ENCODE assay signal across 22 cellular contexts in the genomic region with DNA sequence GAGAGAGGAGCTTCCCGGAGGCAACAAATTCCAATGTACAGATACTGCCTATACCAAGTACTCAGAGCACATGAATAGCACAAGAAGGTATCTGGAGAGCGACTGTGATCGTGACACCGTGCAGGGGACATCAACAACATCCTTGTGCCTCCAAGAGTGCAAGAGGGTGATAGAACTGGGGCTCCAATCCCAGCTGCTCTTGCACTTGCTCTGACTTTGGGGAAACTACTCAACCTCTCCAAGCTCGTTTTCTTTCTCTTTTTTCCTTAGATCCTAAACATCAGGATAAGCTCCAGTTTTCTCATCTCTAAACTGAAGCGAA. TPM values are rescaled to one million over a fixed set of nuclear protein-coding genes. Genes with fewer than 3 reads are reported as not detected.
DNase-seq lines count a peak whose midpoint lies in the region; ATAC-seq, FAIRE-seq and TF ChIP-seq lines count a peak whose summit lies in the region.
"Had no signal": no experiment of that assay in that cellular context is flagged by ENCODE, and none has a peak within 500 bp of the region (broad histone marks: within the 10 kb centered on the region; RNA-seq: fewer than 3 reads in every experiment).

No MANE protein-coding gene starts in this region.

- H3K27me3 ChIP-seq in BLaER1 (no peaks in the 10 kb centered on the region), small intestine (ENCODE audit: control insufficient read depth in 2 of 2, insufficient read depth in 2 of 2, low read length in 2 of 2) (no peaks in the 10 kb centered on the region)
- no peaks in the 10 kb centered on the region for H3K27me3 ChIP-seq in CD8-positive, alpha-beta memory T cell (ENCODE audit: insufficient read depth, low read length, poor library complexity, severe bottlenecking)

- H3K9me3 ChIP-seq in BLaER1 (no peaks in the 10 kb centered on the region), OCI-LY7 (ENCODE audit: low read length) (no peaks in the 10 kb centered on the region), small intestine (ENCODE audit: control insufficient read depth, low read depth) (no peaks in the 10 kb centered on the region)
- H3K9me3 ChIP-seq in CD8-positive, alpha-beta memory T cell (ENCODE audit: low read length), result no peaks in the 10 kb centered on the region
- H3K9me3 ChIP-seq: A549 had no signal

- H3K27ac ChIP-seq in BLaER1 (peak overlapping the region; percentile 72), OCI-LY7 (ENCODE audit: low read depth, low read length, poor library complexity, severe bottlenecking) (peak overlapping the region; percentile 29), small intestine (ENCODE audit: low read depth in 1 of 2, low read length in 1 of 2) (no peak overlapping the region)
- no peak overlapping the region for H3K27ac ChIP-seq in CD8-positive, alpha-beta memory T cell (ENCODE audit: low read depth, low read length)
- H3K27ac ChIP-seq: A549, C4-2B, PC-9 had no signal

- peaks cover 20% of the 10 kb centered on the region for H3K4me1 Mint-ChIP-seq in memory B cell
- H3K4me1 Mint-ChIP-seq in CD8-positive, alpha-beta memory T cell, result peaks cover 0 to 2% (median 0%) of the 10 kb centered on the region in 3 donors

- H3K36me3 ChIP-seq in BLaER1 (peaks cover 93% of the 10 kb centered on the region), OCI-LY7 (ENCODE audit: insufficient read depth, low read length) (peaks cover 94% of the 10 kb centered on the region), small intestine (ENCODE audit: control insufficient read depth in 2 of 2, insufficient read depth in 2 of 2, low read length in 2 of 2) (peaks cover 0 to 7% of the 10 kb centered on the region in 2 donors)
- peaks cover 18% of the 10 kb centered on the region for H3K36me3 ChIP-seq in CD8-positive, alpha-beta memory T cell (ENCODE audit: insufficient read depth, low read length)

- H4K20me1 ChIP-seq in BLaER1 (0 out of 2 replicates have a peak, but pooled peaks cover 6% of the 10 kb centered on the region), OCI-LY7 (ENCODE audit: insufficient read depth, low read length) (no peaks in the 10 kb centered on the region)

- H3K4me3 ChIP-seq in BLaER1 (peak overlapping the region; percentile 49), OCI-LY7 (ENCODE audit: low read depth, low read length, poor library complexity, severe bottlenecking) (no peak overlapping the region), small intestine (ENCODE audit: low read depth in 1 of 2, low read length in 2 of 2) (no peak overlapping the region)
- no peak overlapping the region for H3K4me3 ChIP-seq in CD8-positive, alpha-beta memory T cell (ENCODE audit: low read length)
- H3K4me3 ChIP-seq: A549, PC-9 had no signal

- H3K4me3 Mint-ChIP-seq in memory B cell, result peak overlapping the region; percentile 85
- H3K4me3 Mint-ChIP-seq in CD8-positive, alpha-beta memory T cell, result no peak overlapping the region
- H3K4me3 Mint-ChIP-seq: T-cell had no signal

- H3K9me2 ChIP-seq in OCI-LY7 (ENCODE audit: insufficient read depth, low read length), result no peaks in the 10 kb centered on the region

- peak overlapping the region; percentile 14 for H3K27ac Mint-ChIP-seq in memory B cell
- H3K27ac Mint-ChIP-seq in CD8-positive, alpha-beta memory T cell, result peak overlapping the region in 1 of 8 donors; percentile 25
- H3K27ac Mint-ChIP-seq: T-cell had no signal

- TF ChIP-seq CTCF in OCI-LY7 (conservative IDR thresholded peaks at IDR 0.05; ENCODE audit: low read length), result no peak

- POLR2A ChIA-PET in OCI-LY7 (lab: Charles Lee), result interaction anchor here (0.9 to 1.1 kb wide), 4 partner anchors 11 to 24 kb away, joined by 4 to 5 read pairs (median 4); no protein-coding TSS in a partner anchor
- POLR2A ChIA-PET in CD8-positive, alpha-beta memory T cell (lab: Charles Lee), result no interaction called here

- H3K9me3 Mint-ChIP-seq in memory B cell, result no peaks in the 10 kb centered on the region
- no peaks in the 10 kb centered on the region for H3K9me3 Mint-ChIP-seq in CD8-positive, alpha-beta memory T cell
- H3K9me3 Mint-ChIP-seq: T-cell had no signal

- FAIRE-seq in small intestine (lab: Jason Lieb, UNC), result no peak
- FAIRE-seq: A549, G401.6, H1, HTR-8/SVneo had no signal

- peak; percentile 8 for ATAC-seq in GM21723 (IDR thresholded peaks at IDR 0.05; ENCODE audit: unreplicated experiment)
- ATAC-seq in memory B cell (ENCODE audit: low read depth), result peak; percentile 14
- no peak for ATAC-seq in GM19035 (IDR thresholded peaks at IDR 0.05; ENCODE audit: unreplicated experiment)
- ATAC-seq: A549, SK-N-SH treated with all-trans-retinoic acid at 6 μM for 48 hours, T-cell had no signal

- H3K4me1 ChIP-seq in BLaER1, result peaks cover 84% of the 10 kb centered on the region
- H3K4me1 ChIP-seq in OCI-LY7 (ENCODE audit: insufficient read depth, low read length, poor library complexity, severe bottlenecking), result peaks cover 25% of the 10 kb centered on the region
- no peaks in the 10 kb centered on the region for H3K4me1 ChIP-seq in CD8-positive, alpha-beta memory T cell (ENCODE audit: insufficient read depth, low read length)
- H3K4me1 ChIP-seq in small intestine (ENCODE audit: control insufficient read depth in 2 of 2, insufficient read depth in 1 of 2, low read depth in 1 of 2, low read length in 1 of 2), result no peaks in the 10 kb centered on the region
- H3K4me1 ChIP-seq: A549 had no signal

- peaks cover 3% of the 10 kb centered on the region; the same call in 1 of the 2 replicates for H3K79me2 ChIP-seq in OCI-LY7 (ENCODE audit: insufficient read depth, low read depth, low read length)

- H3K4me2 ChIP-seq in BLaER1 (peak overlapping the region; percentile 89), OCI-LY7 (ENCODE audit: low read length) (peak overlapping the region; percentile 51)
- H3K4me2 ChIP-seq: A549, PC-9 had no signal

- peak overlapping the region; percentile 64; the same call in 1 of the 2 replicates for H3K9ac ChIP-seq in BLaER1

- WGBS in small intestine, 3 donors, result 86 to 99% (median 90%) methylated on average over 6 of the region's 6 CpGs

- no TSS peak for BruUV-seq in OCI-LY7 (replicated peaks; lab: Mats Ljungman, UMichigan)

- H3K36me3 Mint-ChIP-seq in memory B cell, result peaks cover 20% of the 10 kb centered on the region
- H3K36me3 Mint-ChIP-seq in CD8-positive, alpha-beta memory T cell, result peaks cover 3 to 71% (median 24%) of the 10 kb centered on the region in 3 donors

- no peak overlapping the region for H2AFZ ChIP-seq in OCI-LY7 (ENCODE audit: low read length)
- H2AFZ ChIP-seq: PC-9 had no signal

- CTCF ChIA-PET in OCI-LY7 (lab: Charles Lee; ENCODE audit: unreplicated experiment), result interaction anchor here (0.8 kb wide), 1 partner anchor 11 kb away, joined by 3 read pairs; no protein-coding TSS in a partner anchor
- CTCF ChIA-PET in CD8-positive, alpha-beta memory T cell (lab: Charles Lee), result no interaction called here

- intact Hi-C loops in OCI-LY7 (cut with micrococcal nuclease; ENCODE audit: unreplicated experiment), result no loop called here

- H3K27me3 Mint-ChIP-seq in memory B cell, result no peaks in the 10 kb centered on the region
- H3K27me3 Mint-ChIP-seq in CD8-positive, alpha-beta memory T cell, result no peaks in the 10 kb centered on the region
- H3K27me3 Mint-ChIP-seq: T-cell had no signal

- DNase-seq in OCI-LY7 (ENCODE audit: low spot score), result no peak
- DNase-seq in memory B cell (ENCODE audit: low spot score in 2 of 2), result no peak
- DNase-seq in CD8-positive, alpha-beta memory T cell, result no peak
- DNase-seq in small intestine, result no peak
- no peak for DNase-seq in AG20443 (ENCODE audit: low spot score)
- DNase-seq: DMS79 treated with DMSO at 0.1 percent for 48 hours, IMR-90, NCI-H1694 treated with DMSO at 0.1 percent for 48 hours, NCI-H345, NCI-H524 treated with DMSO at 0.1 percent for 48 hours, PC-9, SIG-M5, T-cell had no signal

RNA-seq across cellular contexts. Expression of gene RFC2, which starts 12.1 kb away (rescaled TPM):
- total RNA-seq in OCI-LY7 (2014; rRNA removed; shearing (Covaris generic)), result 71.3 and 77.4 TPM in 2 replicates
- total RNA-seq in OCI-LY7 (2022), result 77.8 and 79.2 TPM in 2 replicates
- total RNA-seq in CD8-positive, alpha-beta memory T cell, result 10 to 100 TPM; 88.9 to 99.4 TPM
- polyA plus RNA-seq in CD8-positive, alpha-beta memory T cell, result 24.8 TPM
- 10 to 100 TPM in 2 of 3 donors, 1 to 10 TPM in 1; 5.4 to 27.1 (median 12.2) TPM for polyA plus RNA-seq in small intestine

RNA-seq across cellular contexts. Expression of gene LAT2, which starts 32.3 kb away (rescaled TPM):
- 41.1 and 48.3 TPM in 2 replicates for total RNA-seq in OCI-LY7 (2014; rRNA removed; shearing (Covaris generic))
- 79.1 and 93.8 TPM in 2 replicates for total RNA-seq in OCI-LY7 (2022)
- total RNA-seq in CD8-positive, alpha-beta memory T cell, result 1 to 10 TPM; 1.9 to 2.8 TPM
- 6.5 TPM for polyA plus RNA-seq in CD8-positive, alpha-beta memory T cell
- 1 to 10 TPM; 2.9 to 5.9 (median 5.8) TPM for polyA plus RNA-seq in small intestine

RNA-seq across cellular contexts. Expression of gene CLIP2, which starts 47.1 kb away (rescaled TPM):
- 3.6 and 4.2 TPM in 2 replicates for total RNA-seq in OCI-LY7 (2014; rRNA removed; shearing (Covaris generic))
- total RNA-seq in OCI-LY7 (2022), result 6.3 and 7.2 TPM in 2 replicates
- 1 to 10 TPM; 2.4 to 2.9 TPM for total RNA-seq in CD8-positive, alpha-beta memory T cell
- 0.94 TPM for polyA plus RNA-seq in CD8-positive, alpha-beta memory T cell
- polyA plus RNA-seq in small intestine, result 10 to 100 TPM; 11.3 to 25.9 (median 12.5) TPM

Comparison
In these comparisons a context has a peak if more than half of its experiments do, and no peak if none do; other contexts are left out.
1. H3K27ac ChIP-seq: peak in BLaER1 (single experiment) and OCI-LY7 (single experiment); none in CD8-positive, alpha-beta memory T cell (single experiment) and small intestine (0 of 2).
2. RNA of gene LAT2, which starts 32.3 kb away (total RNA-seq): 41.1 to 93.8 TPM in OCI-LY7; 1.9 to 2.8 TPM in CD8-positive, alpha-beta memory T cell; every median in the first group is over 10 times any median in the second.